8 cellular contexts compared by ENCODE assay signal in genomic region chr21:29073222-29074006, GRCh38. TPM values are rescaled to one million over a fixed set of nuclear protein-coding genes. Genes with fewer than 3 reads are reported as not detected.
DNase-seq lines count a peak whose midpoint lies in the region; ATAC-seq and TF ChIP-seq lines count a peak whose summit lies in the region.

CCT8 (minus strand) TSS chr21:29073648; CDS start chr21:29073590, 58 bp downstream.

- H3K9me3 Mint-ChIP-seq in activated naive CD8-positive, alpha-beta T cell treated with anti-CD3 and anti-CD28 coated beads, Interleukin-2, amount 50 U/mL, for 24 hours = no peaks in the 10 kb centered on the region

- peak within 1 kb of the TSS; percentile 100 for H3K27ac Mint-ChIP-seq in activated naive CD8-positive, alpha-beta T cell treated with anti-CD3 and anti-CD28 coated beads, Interleukin-2, amount 50 U/mL, for 24 hours

- DNase-seq in GM12865 (ENCODE audit: low read depth) (peak; percentile 100), NCI-H1417 treated with DMSO at 0.1 percent for 48 hours (lab: John Stamatoyannopoulos, UW) (peak; percentile 95), SW480 (ENCODE audit: low spot score) (peak; percentile 99), Right ventricle myocardium inferior (ENCODE audit: missing footprints) (peak; percentile 99), ovary (peak; percentile 98 to 99 (median 99)), thyroid gland (peak; percentile 99)
- peak; percentile 98 for DNase-seq in activated naive CD8-positive, alpha-beta T cell treated with anti-CD3 and anti-CD28 coated beads, Interleukin-2, amount 50 U/mL, for 24 hours

- H3K4me3 ChIP-seq in GM12865 (ENCODE audit: low read depth, low read length) (peak within 1 kb of the TSS; percentile 83), ovary (peak within 1 kb of the TSS; percentile 92), thyroid gland (replicated peaks in 1 of 3) (peak within 1 kb of the TSS; percentile 72 to 96 (median 95))

- no peaks in the 10 kb centered on the region for H3K9me3 ChIP-seq in ovary
- no peaks in the 10 kb centered on the region for H3K9me3 ChIP-seq in thyroid gland

- peak; percentile 67 for TF ChIP-seq POLR2A in ovary (IDR thresholded peaks at IDR 0.05)
- peak; percentile 5 to 89 for TF ChIP-seq POLR2A in thyroid gland (IDR thresholded peaks at IDR 0.05)

- TF ChIP-seq CTCF in GM12865 (IDR thresholded peaks at IDR 0.05; ENCODE audit: insufficient read depth, low read depth, low read length, missing control alignments) (no peak), ovary (IDR thresholded peaks at IDR 0.05) (no peak), thyroid gland (IDR thresholded peaks at IDR 0.05) (peak in 1 of 6 experiments; percentile 8)

- H3K4me1 Mint-ChIP-seq in activated naive CD8-positive, alpha-beta T cell treated with anti-CD3 and anti-CD28 coated beads, Interleukin-2, amount 50 U/mL, for 24 hours = peaks cover 63% of the 10 kb centered on the region

- H3K27me3 ChIP-seq in ovary (no peaks in the 10 kb centered on the region), thyroid gland (no peaks in the 10 kb centered on the region)

- 0% methylated on average over 62 of the region's 62 CpGs for WGBS in ovary, 3 donors
- WGBS in thyroid gland, 2 donors = 0 to 1% methylated on average over 54 to 56 of the region's 62 CpGs

- peak within 1 kb of the TSS; percentile 99 for H3K4me3 Mint-ChIP-seq in activated naive CD8-positive, alpha-beta T cell treated with anti-CD3 and anti-CD28 coated beads, Interleukin-2, amount 50 U/mL, for 24 hours

- H3K36me3 ChIP-seq in ovary (no peaks in the 10 kb centered on the region), thyroid gland (peaks cover 3 to 9% of the 10 kb centered on the region in 2 donors)

- ATAC-seq in HG02763 (IDR thresholded peaks at IDR 0.05; ENCODE audit: unreplicated experiment) (peak; percentile 88), Right ventricle myocardium inferior (peak; percentile 98)
- peak; percentile 92 for ATAC-seq in activated naive CD8-positive, alpha-beta T cell treated with anti-CD3 and anti-CD28 coated beads, Interleukin-2, amount 50 U/mL, for 24 hours

- no peak for TF ChIP-seq EP300 in ovary (IDR thresholded peaks at IDR 0.05)

- peaks cover 4% of the 10 kb centered on the region for H3K4me1 ChIP-seq in ovary (ENCODE audit: insufficient read depth)
- H3K4me1 ChIP-seq in thyroid gland = peaks cover 17% of the 10 kb centered on the region in 2 donors

- H3K27ac ChIP-seq in ovary (peak within 1 kb of the TSS; percentile 42 to 66), thyroid gland (peak within 1 kb of the TSS; percentile 71 to 92 (median 87))

- no peaks in the 10 kb centered on the region for H3K27me3 Mint-ChIP-seq in activated naive CD8-positive, alpha-beta T cell treated with anti-CD3 and anti-CD28 coated beads, Interleukin-2, amount 50 U/mL, for 24 hours

- intact Hi-C loops in Right ventricle myocardium inferior (cut with DNase I) (loop anchor here (2.0 to 10.0 kb wide), 2 partner anchors 49 to 221 kb away; partner anchors contain the start of genes BACH1 and USP16), ovary (cut with DNase I) (no loop called here), thyroid gland (cut with DNase I) (loop anchor here (5.0 kb wide), 1 partner anchor 46 kb away; no protein-coding TSS in a partner anchor)

- H3K36me3 Mint-ChIP-seq in activated naive CD8-positive, alpha-beta T cell treated with anti-CD3 and anti-CD28 coated beads, Interleukin-2, amount 50 U/mL, for 24 hours (ENCODE audit: low read depth) = peaks cover 43% of the 10 kb centered on the region

RNA-seq across cellular contexts. Expression of gene CCT8, which starts in this region (rescaled TPM):
- total RNA-seq in Right ventricle myocardium inferior = 110 TPM
- total RNA-seq in ovary = 100 to 1,000 TPM in 5 of 7 donors, 10 to 100 TPM in 2; 96.9 to 116 (median 105) TPM
- 100 to 1,000 TPM in 1 of 2 donors, 10 to 100 TPM in 1; 89.1 to 175 TPM for polyA plus RNA-seq in ovary
- 10 to 100 TPM; 75.4 to 99.3 (median 86.7) TPM for total RNA-seq in thyroid gland

Comparison
In these comparisons a context has a peak if more than half of its experiments do, and no peak if none do; other contexts are left out.
1. Peak in every context shown above with its lines: DNase-seq, ATAC-seq, H3K4me3 ChIP-seq and H3K27ac ChIP-seq.
2. intact Hi-C loops: an anchor here in Right ventricle myocardium inferior (2.0 to 10.0 kb wide) and thyroid gland (5.0 kb wide); none called in ovary.